15 cellular contexts compared by ENCODE assay signal in the genomic region with DNA sequence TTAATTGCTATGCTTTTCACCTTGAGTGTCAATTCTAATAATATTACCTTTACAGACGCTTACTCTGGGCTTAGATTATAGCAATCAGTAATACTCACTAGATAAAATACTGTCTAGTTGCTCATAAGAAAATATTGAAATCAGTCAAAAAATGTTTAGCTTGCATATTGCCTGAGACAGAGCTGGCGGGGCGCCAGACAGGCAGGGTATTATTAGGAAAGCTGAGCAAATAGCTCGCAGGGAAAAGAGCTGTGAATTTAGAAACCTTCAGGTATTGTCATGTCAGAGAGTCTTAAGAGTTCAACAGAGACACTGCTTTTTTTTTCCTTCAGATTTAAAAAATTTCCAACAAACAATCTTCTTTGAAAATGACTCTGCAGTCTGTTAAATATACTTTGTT.
DNase-seq lines count a peak whose midpoint lies in the region; ATAC-seq and TF ChIP-seq lines count a peak whose summit lies in the region.
"Had no signal": no experiment of that assay in that cellular context is flagged by ENCODE, and none has a peak within 500 bp of the region (broad histone marks: within the 10 kb centered on the region; RNA-seq: fewer than 3 reads in every experiment).

No MANE protein-coding gene starts in this region.

- H4K5ac ChIP-seq in IMR-90 (ENCODE audit: low read depth, low read length) = no peak overlapping the region

- H3K4me2 ChIP-seq in IMR-90 (ENCODE audit: low read depth, low read length) = no peak overlapping the region

- H3K56ac ChIP-seq in IMR-90 (ENCODE audit: extremely low read depth, insufficient read depth, low read length) = no peak overlapping the region

- no peak for TF ChIP-seq POLR2A in IMR-90 (IDR thresholded peaks at IDR 0.05; ENCODE audit: low read depth, low read length)

- H2BK15ac ChIP-seq in IMR-90 (ENCODE audit: low read depth, low read length) = no peak overlapping the region

- no peak overlapping the region for H2BK120ac ChIP-seq in IMR-90 (ENCODE audit: low read depth, low read length)

- DNase-seq in IMR-90 (no peak), NCI-H69 (lab: John Stamatoyannopoulos, UW) (peak; percentile 89), AG20443 (ENCODE audit: low spot score) (no peak)
- DNase-seq in activated naive CD4-positive, alpha-beta T cell treated with Interleukin-2 at 50 U/mL for 16 hours = no peak
- DNase-seq: activated gamma-delta T cell; central memory CD4-positive, alpha-beta T cell; HCEC 1CT; KBM-7; NCI-H774 had no signal

- ATAC-seq in IMR-90 (ENCODE audit: low read depth) (no peak), esophagus mucosa (peak; percentile 68), HG02623 (IDR thresholded peaks at IDR 0.05; ENCODE audit: unreplicated experiment) (no peak), HG03460 (IDR thresholded peaks at IDR 0.05; ENCODE audit: unreplicated experiment) (no peak)
- ATAC-seq: GM12878, left colon had no signal

- no peak overlapping the region for H2AFZ ChIP-seq in IMR-90 (replicated peaks; ENCODE audit: low read length, poor library complexity)

- in situ Hi-C loops in IMR-90 (cut with MboI; ENCODE audit: low sequenced_read_pairs) = no loop called here

- 0 out of 4 replicates have a peak overlapping the region, but pooled peaks of 1 of the 2 experiments have one; percentile 8 for H4K8ac ChIP-seq in IMR-90 (ENCODE audit: low read depth in 2 of 2, low read length in 2 of 2)

- H3K14ac ChIP-seq in IMR-90 (replicated peaks; ENCODE audit: low read depth, low read length) = no peak overlapping the region

- no peak overlapping the region; the same call in 1 of the 2 replicates for H3K18ac ChIP-seq in IMR-90 (ENCODE audit: low read depth, low read length)

- dilution Hi-C loops in IMR-90 (cut with HindIII; ENCODE audit: low sequenced_read_pairs, unreplicated experiment) = no loop called here

- no peaks in the 10 kb centered on the region for H3K27me3 ChIP-seq in IMR-90 (ENCODE audit: control insufficient read depth, insufficient read depth, low read length)
- H3K27me3 ChIP-seq in rectal smooth muscle tissue (ENCODE audit: control insufficient read depth, insufficient read depth, low read length) = no peaks in the 10 kb centered on the region

- peaks cover 18% of the 10 kb centered on the region for H3K4me1 ChIP-seq in IMR-90 (ENCODE audit: control insufficient read depth, insufficient read depth, low read length)
- peaks cover 27% of the 10 kb centered on the region for H3K4me1 ChIP-seq in rectal smooth muscle tissue (ENCODE audit: control insufficient read depth, insufficient read depth, low read length)

- H3K36me3 ChIP-seq in IMR-90 (ENCODE audit: control insufficient read depth, insufficient read depth, low read length) (peaks cover 36% of the 10 kb centered on the region), rectal smooth muscle tissue (ENCODE audit: control insufficient read depth, insufficient read depth, low read length) (peaks cover 2% of the 10 kb centered on the region)

- POLR2A ChIA-PET in IMR-90 (lab: Charles Lee; ENCODE audit: unreplicated experiment) = interaction anchor here (0.6 kb wide), 1 partner anchor 31 kb away, joined by 3 read pairs; no protein-coding TSS in a partner anchor

- H3K4me3 ChIP-seq in IMR-90 (ENCODE audit: insufficient read depth, low read depth, low read length) (no peak overlapping the region), rectal smooth muscle tissue (ENCODE audit: low read length) (no peak overlapping the region)
- H3K4me3 ChIP-seq: GM12878 had no signal

- intact Hi-C loops in IMR-90 (cut with micrococcal nuclease) = no loop called here

- no peaks in the 10 kb centered on the region for H3K9me3 ChIP-seq in IMR-90 (ENCODE audit: control insufficient read depth, insufficient read depth, low read length)

- H2BK5ac ChIP-seq in IMR-90 (ENCODE audit: low read depth, low read length, poor library complexity, severe bottlenecking) = peak overlapping the region; percentile 59

- 82% methylated on average over 2 of the region's 4 CpGs; no CpG with 5 or more reads in 1 of the 2 experiments for WGBS in IMR-90 (ENCODE audit: extremely low coverage in 2 of 2, insufficient read length in 1 of 2), 2 experiments

- H3K79me1 ChIP-seq in IMR-90 (ENCODE audit: low read depth in 1 of 2, low read length in 2 of 2) = peaks cover 30 to 71% of the 10 kb centered on the region in 2 experiments

- no peak for TF ChIP-seq CTCF in IMR-90 (conservative IDR thresholded peaks at IDR 0.05; ENCODE audit: low read depth, low read length)

- CTCF ChIA-PET in IMR-90 (lab: Yijun Ruan, JAX) = interaction anchor here (0.7 to 1.0 kb wide), 2 partner anchors 19 to 1353 kb away, joined by 3 to 4 read pairs; no protein-coding TSS in a partner anchor

- no TSS peak for BruUV-seq in IMR-90 (replicated peaks; lab: Mats Ljungman, UMichigan)

- TF ChIP-seq RAD21 in IMR-90 (IDR thresholded peaks at IDR 0.05; ENCODE audit: low read length) = no peak

- no peak overlapping the region for H3K4ac ChIP-seq in IMR-90 (ENCODE audit: low read depth, low read length)

- peaks cover 62% of the 10 kb centered on the region for H4K20me1 ChIP-seq in IMR-90 (ENCODE audit: insufficient read depth, low read length)

- no peak overlapping the region for H4K91ac ChIP-seq in IMR-90 (ENCODE audit: insufficient read depth, low read depth, low read length)

- H3K27ac ChIP-seq in IMR-90 (ENCODE audit: insufficient read depth, low read length) (peak overlapping the region; percentile 11; the same call in 1 of the 2 replicates), rectal smooth muscle tissue (ENCODE audit: low read depth, low read length) (peak overlapping the region; percentile 38)

- no peak overlapping the region for H2AK5ac ChIP-seq in IMR-90 (ENCODE audit: low read depth, low read length)

- no peak overlapping the region for H2AK9ac ChIP-seq in IMR-90 (replicated peaks; ENCODE audit: low read depth, low read length, poor library complexity)

- no peak overlapping the region for H3K9ac ChIP-seq in IMR-90 (ENCODE audit: low read depth, low read length)
- H3K9ac ChIP-seq in rectal smooth muscle tissue (ENCODE audit: low read length) = no peak overlapping the region

- peaks cover 10% of the 10 kb centered on the region for H3K9me1 ChIP-seq in IMR-90 (ENCODE audit: insufficient read depth, low read length)

- no peak overlapping the region for H3K23ac ChIP-seq in IMR-90 (ENCODE audit: low read depth, low read length)

- no peak overlapping the region for H2BK20ac ChIP-seq in IMR-90 (ENCODE audit: low read depth, low read length)

TF ChIP-seq in IMR-90, 13 proteins besides CTCF, POLR2A, EP300 and RAD21:
- peak; percentile 71 for TF ChIP-seq MAFK (IDR thresholded peaks at IDR 0.05; ENCODE audit: low read depth, low read length)
- TF ChIP-seq, protein P1, sequence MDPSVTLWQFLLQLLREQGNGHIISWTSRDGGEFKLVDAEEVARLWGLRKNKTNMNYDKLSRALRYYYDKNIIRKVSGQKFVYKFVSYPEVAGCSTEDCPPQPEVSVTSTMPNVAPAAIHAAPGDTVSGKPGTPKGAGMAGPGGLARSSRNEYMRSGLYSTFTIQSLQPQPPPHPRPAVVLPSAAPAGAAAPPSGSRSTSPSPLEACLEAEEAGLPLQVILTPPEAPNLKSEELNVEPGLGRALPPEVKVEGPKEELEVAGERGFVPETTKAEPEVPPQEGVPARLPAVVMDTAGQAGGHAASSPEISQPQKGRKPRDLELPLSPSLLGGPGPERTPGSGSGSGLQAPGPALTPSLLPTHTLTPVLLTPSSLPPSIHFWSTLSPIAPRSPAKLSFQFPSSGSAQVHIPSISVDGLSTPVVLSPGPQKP (IDR thresholded peaks at IDR 0.05; ENCODE audit: borderline replicate concordance, low read depth, low read length) = no peak
- TF ChIP-seq CEBPB (IDR thresholded peaks at IDR 0.05; ENCODE audit: low read depth, low read length) = no peak
